Comparison of ENCODE assay signal across 8 cellular contexts in the genomic region with DNA sequence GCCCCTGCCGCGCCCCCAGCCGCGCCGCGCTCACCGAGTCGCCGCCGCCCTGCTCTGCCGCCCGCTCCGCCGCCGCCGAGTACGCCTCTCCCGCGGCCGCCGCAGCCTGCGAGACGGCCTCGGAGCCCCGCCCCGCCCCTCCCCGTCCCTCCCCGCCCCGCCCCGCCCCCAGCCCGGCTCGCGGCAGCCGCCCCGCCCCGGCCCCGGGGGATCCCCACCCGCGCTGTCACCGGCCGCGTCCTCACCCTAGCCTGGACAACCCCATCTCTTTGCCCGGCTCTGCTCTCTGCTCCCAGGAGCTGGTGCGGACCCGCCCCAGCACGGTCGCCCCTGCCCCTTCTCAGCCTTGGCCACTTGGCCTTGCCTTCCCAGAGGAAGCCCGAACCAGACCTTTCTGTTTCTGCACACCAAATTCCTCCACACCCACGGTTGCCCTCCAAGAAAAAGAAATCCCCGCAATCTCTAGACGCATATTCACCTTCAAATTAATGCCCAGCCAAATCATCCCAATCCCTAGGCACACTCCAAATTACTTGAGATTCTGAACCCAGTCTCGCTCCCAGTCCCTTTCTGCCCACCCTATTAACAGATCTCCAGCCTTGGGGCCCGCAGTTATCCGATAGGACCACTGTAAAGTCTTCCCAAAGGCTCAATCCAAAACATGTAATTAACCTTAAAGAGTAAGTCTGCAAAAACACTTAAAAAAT. TPM values are rescaled to one million over a fixed set of nuclear protein-coding genes. Genes with fewer than 3 reads are reported as not detected.
DNase-seq lines count a peak whose midpoint lies in the region; ATAC-seq and TF ChIP-seq lines count a peak whose summit lies in the region.

Gene CYRIA, minus strand, starts transcription at position 89 of the 707 bp plus-strand sequence. CDS start 77,715 bp downstream, outside the sequence.

- TF ChIP-seq CTCF in HEK293 (tag by site-specific recombination; IDR thresholded peaks at IDR 0.05) (no peak), fibroblast of lung (conservative IDR thresholded peaks at IDR 0.05 in 1 of 2, IDR thresholded peaks at IDR 0.05 in 1 of 2; ENCODE audit: low read depth in 1 of 2, low read length in 2 of 2) (no peak), subcutaneous adipose tissue (IDR thresholded peaks at IDR 0.05; ENCODE audit: low read depth) (no peak)

- H3K4me3 ChIP-seq in GM08714 (ENCODE audit: low read length) (peak within 1 kb of the TSS; percentile 47), HEK293 (ENCODE audit: low read depth, low read length) (peak within 1 kb of the TSS; percentile 46), fibroblast of lung (replicated peaks in 1 of 4; ENCODE audit: control extremely low read depth in 1 of 4, insufficient read depth in 1 of 4, low read depth in 3 of 4, low read length in 4 of 4) (peak within 1 kb of the TSS; percentile 52 to 75 (median 63))

- no peaks in the 10 kb centered on the region for H3K36me3 ChIP-seq in HEK293 (ENCODE audit: control insufficient read depth in 2 of 2, insufficient read depth in 1 of 2, low read length in 2 of 2)
- no peaks in the 10 kb centered on the region for H3K36me3 ChIP-seq in fibroblast of lung (ENCODE audit: control insufficient read depth, insufficient read depth, low read length)

- peak within 1 kb of the TSS; percentile 16 for H2AFZ ChIP-seq in fibroblast of lung (ENCODE audit: low read length)

- H3K4me2 ChIP-seq in fibroblast of lung (ENCODE audit: extremely low read depth, insufficient read depth, low read length): peak within 1 kb of the TSS; percentile 81

- CTCF ChIA-PET in HEK293 (lab: Yijun Ruan, JAX): no interaction called here

- peaks cover 69% of the 10 kb centered on the region for H3K27me3 Mint-ChIP-seq in activated T-cell treated with anti-CD3 and anti-CD28 coated beads, Interleukin-2, amount 50 U/mL, for 24 hours
- H3K27me3 Mint-ChIP-seq in naive thymus-derived CD8-positive, alpha-beta T cell: peaks cover 20 to 74% (median 47%) of the 10 kb centered on the region in 5 donors

- H3K36me3 Mint-ChIP-seq in activated T-cell treated with anti-CD3 and anti-CD28 coated beads, Interleukin-2, amount 50 U/mL, for 24 hours (ENCODE audit: low read depth): no peaks in the 10 kb centered on the region
- H3K36me3 Mint-ChIP-seq in naive thymus-derived CD8-positive, alpha-beta T cell: no peaks in the 10 kb centered on the region

- no peak within 1 kb of the TSS for H3K27ac ChIP-seq in HEK293 (ENCODE audit: extremely low read depth, low read depth, low read length)
- no peak within 1 kb of the TSS for H3K27ac ChIP-seq in fibroblast of lung (ENCODE audit: insufficient read depth, low read length)

- peak within 1 kb of the TSS; percentile 81 for H3K27ac Mint-ChIP-seq in activated T-cell treated with anti-CD3 and anti-CD28 coated beads, Interleukin-2, amount 50 U/mL, for 24 hours
- peak within 1 kb of the TSS in 8 of 10 donors; percentile 22 to 90 (median 66) for H3K27ac Mint-ChIP-seq in naive thymus-derived CD8-positive, alpha-beta T cell

- no peaks in the 10 kb centered on the region for H3K27me3 ChIP-seq in fibroblast of lung (ENCODE audit: control insufficient read depth, insufficient read depth, low read length)

- H4K20me1 ChIP-seq in fibroblast of lung (ENCODE audit: control insufficient read depth, extremely low read depth, insufficient read depth, low read length): no peaks in the 10 kb centered on the region

- POLR2A ChIA-PET in HEK293 (lab: Yijun Ruan, JAX): no interaction called here
- POLR2A ChIA-PET in naive thymus-derived CD8-positive, alpha-beta T cell (lab: Charles Lee): no interaction called here

- no peaks in the 10 kb centered on the region for H3K9me3 ChIP-seq in HEK293 (ENCODE audit: control insufficient read depth, insufficient read depth, low read depth, low read length)
- no peaks in the 10 kb centered on the region for H3K9me3 ChIP-seq in fibroblast of lung (ENCODE audit: control insufficient read depth, insufficient read depth, low read depth, low read length)

- H3K4me1 ChIP-seq in HEK293 (ENCODE audit: control insufficient read depth, insufficient read depth, low read length) (no peaks in the 10 kb centered on the region), fibroblast of lung (ENCODE audit: control insufficient read depth, extremely low read depth, insufficient read depth, low read length) (peaks cover 17% of the 10 kb centered on the region)

- H3K4me1 Mint-ChIP-seq in activated T-cell treated with anti-CD3 and anti-CD28 coated beads, Interleukin-2, amount 50 U/mL, for 24 hours (ENCODE audit: low read depth): peaks cover 24% of the 10 kb centered on the region
- peaks cover 14 to 52% (median 20%) of the 10 kb centered on the region in 4 donors for H3K4me1 Mint-ChIP-seq in naive thymus-derived CD8-positive, alpha-beta T cell

- peak within 1 kb of the TSS; percentile 72 for H3K4me3 Mint-ChIP-seq in activated T-cell treated with anti-CD3 and anti-CD28 coated beads, Interleukin-2, amount 50 U/mL, for 24 hours
- peak within 1 kb of the TSS; percentile 69 to 91 (median 84) for H3K4me3 Mint-ChIP-seq in naive thymus-derived CD8-positive, alpha-beta T cell

- DNase-seq in NCI-H2227 (lab: John Stamatoyannopoulos, UW; ENCODE audit: unreplicated experiment) (peak; percentile 68), fibroblast of lung (ENCODE audit: low read depth in 2 of 2) (peak in 1 of 2 donors; percentile 36), GM19240 (ENCODE audit: insufficient read length, low spot score) (no peak)
- peak; percentile 71 for DNase-seq in activated T-cell treated with anti-CD3 and anti-CD28 coated beads, Interleukin-2, amount 50 U/mL, for 24 hours
- peak in 7 of 10 donors; percentile 18 to 41 (median 25) for DNase-seq in naive thymus-derived CD8-positive, alpha-beta T cell

- no peaks in the 10 kb centered on the region for H3K79me2 ChIP-seq in fibroblast of lung (ENCODE audit: control insufficient read depth, insufficient read depth, low read length)

- ATAC-seq in naive thymus-derived CD8-positive, alpha-beta T cell: peak; percentile 63 to 85

- H3K9me3 Mint-ChIP-seq in activated T-cell treated with anti-CD3 and anti-CD28 coated beads, Interleukin-2, amount 50 U/mL, for 24 hours: no peaks in the 10 kb centered on the region
- H3K9me3 Mint-ChIP-seq in naive thymus-derived CD8-positive, alpha-beta T cell: peaks cover 0 to 5% (median 0%) of the 10 kb centered on the region in 9 donors

- peak within 1 kb of the TSS; percentile 4 for H3K9ac ChIP-seq in fibroblast of lung (ENCODE audit: insufficient read depth, low read length)

TF ChIP-seq in HEK293, 187 proteins besides CTCF, POLR2A, EP300 and RAD21:
- 0 out of 2 replicates have a peak, but pooled peaks have one; percentile 20 for TF ChIP-seq GLIS1 (tag by site-specific recombination; IDR thresholded peaks at IDR 0.05)
- TF ChIP-seq, protein P1, sequence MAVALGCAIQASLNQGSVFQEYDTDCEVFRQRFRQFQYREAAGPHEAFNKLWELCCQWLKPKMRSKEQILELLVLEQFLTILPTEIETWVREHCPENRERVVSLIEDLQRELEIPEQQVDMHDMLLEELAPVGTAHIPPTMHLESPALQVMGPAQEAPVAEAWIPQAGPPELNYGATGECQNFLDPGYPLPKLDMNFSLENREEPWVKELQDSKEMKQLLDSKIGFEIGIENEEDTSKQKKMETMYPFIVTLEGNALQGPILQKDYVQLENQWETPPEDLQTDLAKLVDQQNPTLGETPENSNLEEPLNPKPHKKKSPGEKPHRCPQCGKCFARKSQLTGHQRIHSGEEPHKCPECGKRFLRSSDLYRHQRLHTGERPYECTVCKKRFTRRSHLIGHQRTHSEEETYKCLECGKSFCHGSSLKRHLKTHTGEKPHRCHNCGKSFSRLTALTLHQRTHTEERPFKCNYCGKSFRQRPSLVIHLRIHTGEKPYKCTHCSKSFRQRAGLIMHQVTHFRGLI (tag by site-specific recombination; IDR thresholded peaks at IDR 0.05): no peak
TF ChIP-seq in HEK293: peak in this region for 1.

RNA-seq across cellular contexts. Expression of gene CYRIA, which starts in this region (rescaled TPM):
- total RNA-seq in fibroblast of lung (7.4 and 10.2 TPM in 2 replicates), subcutaneous adipose tissue (10 to 100 TPM; 19.0 to 27.4 (median 20.9) TPM)
- polyA plus RNA-seq in fibroblast of lung: 3.6 and 6.3 TPM in 2 replicates
- polyA plus RNA-seq in fibroblast of lung (2012): 3.1 and 4.1 TPM in 2 replicates
- polyA minus RNA-seq in fibroblast of lung (ENCODE audit: low replicate concordance): 1.1 TPM in 1 of 2 replicates, not detected in the other
- total RNA-seq in naive thymus-derived CD8-positive, alpha-beta T cell: 1 to 10 TPM in 1 of 2 experiments, under 1 TPM in 1; 0.83 to 1.6 TPM
- 1 to 10 TPM in 1 of 3 donors, under 1 TPM in 2; 0.31 to 5.6 (median 0.74) TPM for polyA plus RNA-seq in naive thymus-derived CD8-positive, alpha-beta T cell
